8 cellular contexts compared by ENCODE assay signal in genomic region chr17:64073771-64074703, GRCh38. TPM values are rescaled to one million over a fixed set of nuclear protein-coding genes. Genes with fewer than 3 reads are reported as not detected.
DNase-seq lines count a peak whose midpoint lies in the region; ATAC-seq and TF ChIP-seq lines count a peak whose summit lies in the region.

No MANE protein-coding gene starts in this region.

- peaks cover 8% of the 10 kb centered on the region; the same call in 1 of the 2 replicates for H3F3A ChIP-seq in SU-DHL-6 (ENCODE audit: insufficient read depth)

- peaks cover 30 to 46% (median 38%) of the 10 kb centered on the region in 11 experiments for H3K36me3 ChIP-seq in BLaER1 treated with 17β-estradiol and CSF1 and Interleukin-3, amounts not matched to agents 10 nM and 100 nM
- H3K36me3 ChIP-seq in SU-DHL-6 (ENCODE audit: low read length) (no peaks in the 10 kb centered on the region), MG63 (peaks cover 14% of the 10 kb centered on the region)

- peak overlapping the region in 3 of 10 experiments; percentile 13 to 48 (median 21); a peak in 3 of 20 replicates for H3K4me3 ChIP-seq in BLaER1 treated with 17β-estradiol and CSF1 and Interleukin-3, amounts not matched to agents 10 nM and 100 nM
- H3K4me3 ChIP-seq in SU-DHL-6 (ENCODE audit: insufficient read depth, low read length, poor library complexity, severe bottlenecking) (no peak overlapping the region), MG63 (no peak overlapping the region)

- peaks cover 23 to 36% (median 30%) of the 10 kb centered on the region in 11 experiments for H3K9me3 ChIP-seq in BLaER1 treated with 17β-estradiol and CSF1 and Interleukin-3, amounts not matched to agents 10 nM and 100 nM (replicated peaks in 1 of 11)
- H3K9me3 ChIP-seq in SU-DHL-6 (ENCODE audit: insufficient read depth, low read length) (peaks cover 4% of the 10 kb centered on the region; the same call in 1 of the 2 replicates), MG63 (peaks cover 14% of the 10 kb centered on the region)

- peaks cover 43% of the 10 kb centered on the region for H3K36me3 Mint-ChIP-seq in progenitor cell of endocrine pancreas (ENCODE audit: insufficient read depth)
- H3K36me3 Mint-ChIP-seq in activated CD8-positive, alpha-beta memory T cell treated with anti-CD3 and anti-CD28 coated beads, Interleukin-2, amount 10 ng/mL, durations not matched to agents 7 days and 5 days, result peaks cover 40% of the 10 kb centered on the region

- peaks cover 0 to 3% (median 0%) of the 10 kb centered on the region in 11 experiments; a peak in 1 of 22 replicates for H4K20me1 ChIP-seq in BLaER1 treated with 17β-estradiol and CSF1 and Interleukin-3, amounts not matched to agents 10 nM and 100 nM
- H4K20me1 ChIP-seq in SU-DHL-6 (ENCODE audit: low read depth, low read length), result no peaks in the 10 kb centered on the region

- DNase-seq in progenitor cell of endocrine pancreas (ENCODE audit: low spot score, unreplicated experiment), result no peak
- DNase-seq in MG63, result no peak
- DNase-seq in activated CD8-positive, alpha-beta memory T cell treated with anti-CD3 and anti-CD28 coated beads, Interleukin-2, amount 10 ng/mL, durations not matched to agents 7 days and 5 days, result no peak
- DNase-seq in amygdala (lab: John Stamatoyannopoulos, UW), result no peak

- peaks cover 50 to 56% (median 54%) of the 10 kb centered on the region in 10 experiments for H3K4me1 ChIP-seq in BLaER1 treated with 17β-estradiol and CSF1 and Interleukin-3, amounts not matched to agents 10 nM and 100 nM

- H3K4me1 Mint-ChIP-seq in progenitor cell of endocrine pancreas (ENCODE audit: low read depth), result peaks cover 39% of the 10 kb centered on the region
- H3K4me1 Mint-ChIP-seq in activated CD8-positive, alpha-beta memory T cell treated with anti-CD3 and anti-CD28 coated beads, Interleukin-2, amount 10 ng/mL, durations not matched to agents 7 days and 5 days, result peaks cover 2% of the 10 kb centered on the region

- no peaks in the 10 kb centered on the region for H3K27me3 ChIP-seq in BLaER1 treated with 17β-estradiol and CSF1 and Interleukin-3, amounts not matched to agents 10 nM and 100 nM
- H3K27me3 ChIP-seq in SU-DHL-6 (ENCODE audit: low read length) (no peaks in the 10 kb centered on the region), MG63 (no peaks in the 10 kb centered on the region)

- peak overlapping the region; percentile 51 to 77 (median 67); a peak in 21 of 22 replicates for H3K9ac ChIP-seq in BLaER1 treated with 17β-estradiol and CSF1 and Interleukin-3, amounts not matched to agents 10 nM and 100 nM
- H3K9ac ChIP-seq in SU-DHL-6 (ENCODE audit: low read length), result no peak overlapping the region

- H3K4me2 ChIP-seq in BLaER1 treated with 17β-estradiol and CSF1 and Interleukin-3, amounts not matched to agents 10 nM and 100 nM, result peak overlapping the region; percentile 56 to 91 (median 85)
- peak overlapping the region; percentile 26 for H3K4me2 ChIP-seq in SU-DHL-6 (ENCODE audit: low read depth, low read length, poor library complexity, severe bottlenecking)

- no peak for TF ChIP-seq CTCF in SU-DHL-6 (IDR thresholded peaks at IDR 0.05; ENCODE audit: insufficient read depth, low read length, poor library complexity, severe bottlenecking)
- no peak for TF ChIP-seq CTCF in progenitor cell of endocrine pancreas (IDR thresholded peaks at IDR 0.05; ENCODE audit: unreplicated experiment)

- ATAC-seq in GM19455 (IDR thresholded peaks at IDR 0.05; ENCODE audit: unreplicated experiment), result peak; percentile 60
- peak; percentile 60 for ATAC-seq in HG03457 (IDR thresholded peaks at IDR 0.05; ENCODE audit: unreplicated experiment)
- no peak for ATAC-seq in activated CD8-positive, alpha-beta memory T cell treated with anti-CD3 and anti-CD28 coated beads, Interleukin-2, amount 10 ng/mL, durations not matched to agents 7 days and 5 days

- no peak overlapping the region for H2AFZ ChIP-seq in SU-DHL-6 (ENCODE audit: low read depth, low read length, severe bottlenecking)

- CTCF ChIA-PET in activated CD8-positive, alpha-beta memory T cell treated with anti-CD3 and anti-CD28 coated beads, Interleukin-2, amount 10 ng/mL, durations not matched to agents 7 days and 5 days (lab: Charles Lee), result interaction anchor here (0.9 to 3.6 kb wide), 3 partner anchors 26 to 60 kb away, joined by 3 to 19 read pairs (median 4); no protein-coding TSS in a partner anchor

- no peaks in the 10 kb centered on the region for H3K9me2 ChIP-seq in SU-DHL-6 (replicated peaks; ENCODE audit: insufficient read depth, low read length)

- peak overlapping the region; percentile 52 to 89 (median 81); a peak in 21 of 22 replicates for H3K27ac ChIP-seq in BLaER1 treated with 17β-estradiol and CSF1 and Interleukin-3, amounts not matched to agents 10 nM and 100 nM
- H3K27ac ChIP-seq in SU-DHL-6 (ENCODE audit: low read depth, low read length), result no peak overlapping the region

- H3K79me2 ChIP-seq in SU-DHL-6 (ENCODE audit: insufficient read depth, low read length), result no peaks in the 10 kb centered on the region

- peaks cover 14% of the 10 kb centered on the region for H3K9me3 Mint-ChIP-seq in progenitor cell of endocrine pancreas (ENCODE audit: low read depth)
- no peaks in the 10 kb centered on the region for H3K9me3 Mint-ChIP-seq in activated CD8-positive, alpha-beta memory T cell treated with anti-CD3 and anti-CD28 coated beads, Interleukin-2, amount 10 ng/mL, durations not matched to agents 7 days and 5 days (ENCODE audit: low read depth)

- H3K27ac Mint-ChIP-seq in progenitor cell of endocrine pancreas, result peak overlapping the region; percentile 91
- no peak overlapping the region for H3K27ac Mint-ChIP-seq in activated CD8-positive, alpha-beta memory T cell treated with anti-CD3 and anti-CD28 coated beads, Interleukin-2, amount 10 ng/mL, durations not matched to agents 7 days and 5 days

- no peaks in the 10 kb centered on the region for H3K27me3 Mint-ChIP-seq in progenitor cell of endocrine pancreas
- no peaks in the 10 kb centered on the region for H3K27me3 Mint-ChIP-seq in activated CD8-positive, alpha-beta memory T cell treated with anti-CD3 and anti-CD28 coated beads, Interleukin-2, amount 10 ng/mL, durations not matched to agents 7 days and 5 days

- peak overlapping the region; percentile 43 for H3K4me3 Mint-ChIP-seq in progenitor cell of endocrine pancreas (ENCODE audit: low read depth)
- no peak overlapping the region for H3K4me3 Mint-ChIP-seq in activated CD8-positive, alpha-beta memory T cell treated with anti-CD3 and anti-CD28 coated beads, Interleukin-2, amount 10 ng/mL, durations not matched to agents 7 days and 5 days

RNA-seq across cellular contexts. Expression of gene ICAM2, which starts 53.6 kb away (rescaled TPM):
- 0.72 and 0.91 TPM in 2 replicates for total RNA-seq in progenitor cell of endocrine pancreas
- not detected in 2 replicates for total RNA-seq in MG63 (2014; rRNA removed; shearing (Covaris generic); ENCODE audit: low replicate concordance)
- 10 to 100 TPM; 39.0 to 40.6 TPM for total RNA-seq in activated CD8-positive, alpha-beta memory T cell treated with anti-CD3 and anti-CD28 coated beads, Interleukin-2, amount 10 ng/mL, durations not matched to agents 7 days and 5 days

RNA-seq across cellular contexts. Expression of gene ERN1, which starts 55.9 kb away (rescaled TPM):
- total RNA-seq in progenitor cell of endocrine pancreas, result 39.4 and 43.1 TPM in 2 replicates
- 3.0 and 6.9 TPM in 2 replicates for total RNA-seq in MG63 (2014; rRNA removed; shearing (Covaris generic); ENCODE audit: low replicate concordance)
- total RNA-seq in activated CD8-positive, alpha-beta memory T cell treated with anti-CD3 and anti-CD28 coated beads, Interleukin-2, amount 10 ng/mL, durations not matched to agents 7 days and 5 days, result 10 to 100 TPM; 21.7 to 22.9 TPM

Comparison
In these comparisons a context has a peak if more than half of its experiments do, and no peak if none do; other contexts are left out.
1. RNA of gene ICAM2, which starts 53.6 kb away (total RNA-seq): 39.0 to 40.6 TPM in activated CD8-positive, alpha-beta memory T cell treated with anti-CD3 and anti-CD28 coated beads, Interleukin-2, amount 10 ng/mL, durations not matched to agents 7 days and 5 days; 0.72 to 0.91 TPM in progenitor cell of endocrine pancreas and not detected in MG63; every median in the first group is over 10 times any median in the second.